Comparison of ENCODE assay signal across 1 cellular context in the genomic region with DNA sequence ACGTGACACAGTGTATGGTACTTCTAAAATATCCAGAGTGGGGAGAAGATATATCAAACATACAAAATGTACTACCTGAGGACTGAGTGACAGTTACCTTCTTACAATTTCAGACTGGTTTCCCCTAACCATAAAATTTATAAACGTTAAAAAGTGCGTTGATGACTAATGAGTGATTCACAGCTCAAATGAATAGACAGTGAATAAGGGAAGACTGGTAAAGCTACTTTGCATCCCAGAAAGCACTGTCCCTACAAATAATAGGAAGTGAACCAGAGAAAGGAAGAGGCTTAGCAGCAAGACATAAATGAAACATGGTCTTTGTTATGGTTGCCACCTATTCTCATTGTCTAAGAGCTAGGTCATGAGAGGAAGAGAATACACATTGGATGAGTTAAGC.
TF ChIP-seq lines count a peak whose summit lies in the region.

No MANE protein-coding gene starts in this region.

TF ChIP-seq in WTC11, 78 proteins besides CTCF, POLR2A, EP300 and RAD21 (continued from another document):
- TF ChIP-seq, protein P1, sequence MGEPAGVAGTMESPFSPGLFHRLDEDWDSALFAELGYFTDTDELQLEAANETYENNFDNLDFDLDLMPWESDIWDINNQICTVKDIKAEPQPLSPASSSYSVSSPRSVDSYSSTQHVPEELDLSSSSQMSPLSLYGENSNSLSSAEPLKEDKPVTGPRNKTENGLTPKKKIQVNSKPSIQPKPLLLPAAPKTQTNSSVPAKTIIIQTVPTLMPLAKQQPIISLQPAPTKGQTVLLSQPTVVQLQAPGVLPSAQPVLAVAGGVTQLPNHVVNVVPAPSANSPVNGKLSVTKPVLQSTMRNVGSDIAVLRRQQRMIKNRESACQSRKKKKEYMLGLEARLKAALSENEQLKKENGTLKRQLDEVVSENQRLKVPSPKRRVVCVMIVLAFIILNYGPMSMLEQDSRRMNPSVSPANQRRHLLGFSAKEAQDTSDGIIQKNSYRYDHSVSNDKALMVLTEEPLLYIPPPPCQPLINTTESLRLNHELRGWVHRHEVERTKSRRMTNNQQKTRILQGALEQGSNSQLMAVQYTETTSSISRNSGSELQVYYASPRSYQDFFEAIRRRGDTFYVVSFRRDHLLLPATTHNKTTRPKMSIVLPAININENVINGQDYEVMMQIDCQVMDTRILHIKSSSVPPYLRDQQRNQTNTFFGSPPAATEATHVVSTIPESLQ (CRISPR knock-in tag; IDR thresholded peaks at IDR 0.05) = no peak
- TF ChIP-seq, protein P2, sequence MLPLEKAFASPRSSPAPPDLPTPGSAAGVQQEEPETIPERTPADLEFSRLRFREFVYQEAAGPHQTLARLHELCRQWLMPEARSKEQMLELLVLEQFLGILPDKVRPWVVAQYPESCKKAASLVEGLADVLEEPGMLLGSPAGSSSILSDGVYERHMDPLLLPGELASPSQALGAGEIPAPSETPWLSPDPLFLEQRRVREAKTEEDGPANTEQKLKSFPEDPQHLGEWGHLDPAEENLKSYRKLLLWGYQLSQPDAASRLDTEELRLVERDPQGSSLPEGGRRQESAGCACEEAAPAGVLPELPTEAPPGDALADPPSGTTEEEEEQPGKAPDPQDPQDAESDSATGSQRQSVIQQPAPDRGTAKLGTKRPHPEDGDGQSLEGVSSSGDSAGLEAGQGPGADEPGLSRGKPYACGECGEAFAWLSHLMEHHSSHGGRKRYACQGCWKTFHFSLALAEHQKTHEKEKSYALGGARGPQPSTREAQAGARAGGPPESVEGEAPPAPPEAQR (CRISPR knock-in tag; IDR thresholded peaks at IDR 0.05) = no peak
- TF ChIP-seq FOXP1 (CRISPR knock-in tag; IDR thresholded peaks at IDR 0.05; ENCODE audit: borderline replicate concordance) = no peak
- no peak for TF ChIP-seq GABPB1 (CRISPR knock-in tag; IDR thresholded peaks at IDR 0.05)
